In the genomic region with DNA sequence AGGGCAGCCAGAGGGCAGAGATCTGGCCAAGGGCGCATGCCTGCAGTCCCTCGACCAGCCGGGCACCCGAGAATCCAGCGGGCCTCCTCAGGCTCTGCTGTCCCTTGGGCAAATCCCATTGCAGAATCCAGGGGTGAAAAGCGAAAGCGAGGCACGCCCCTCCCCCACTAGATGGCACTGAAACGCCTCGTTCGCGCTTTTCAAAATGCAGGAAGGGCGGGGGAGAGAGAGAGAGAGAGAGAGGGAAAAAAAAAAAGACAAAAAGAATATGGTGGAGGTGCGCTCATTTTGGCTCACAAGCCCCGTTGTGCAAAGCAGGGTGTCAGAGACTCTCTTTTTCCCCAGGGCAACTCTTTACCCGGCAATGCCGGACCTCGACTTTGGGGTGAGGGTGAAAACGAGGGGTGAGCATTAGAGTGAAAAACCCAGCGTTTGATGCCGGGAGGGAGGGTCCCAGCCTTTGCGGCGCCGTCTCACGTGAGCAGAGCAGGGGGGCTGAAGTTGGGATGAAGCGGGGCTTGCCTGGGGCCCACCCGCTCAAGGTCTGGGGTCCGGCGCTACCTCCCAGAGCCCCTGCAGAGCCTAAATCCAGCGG, we compare ENCODE assay signal across 9 cellular contexts. TPM values are rescaled to one million over a fixed set of nuclear protein-coding genes. Genes with fewer than 3 reads are reported as not detected.
A peak's percentile ranks its signal among the peaks of the same experiment; 100 is the strongest.
DNase-seq lines count a peak whose midpoint lies in the region; ATAC-seq, FAIRE-seq and TF ChIP-seq lines count a peak whose summit lies in the region.
"Had no signal": no experiment of that assay in that cellular context is flagged by ENCODE, and none has a peak within 500 bp of the region (broad histone marks: within the 10 kb centered on the region; RNA-seq: fewer than 3 reads in every experiment).

No MANE protein-coding gene starts in this region.

- H3K27ac ChIP-seq in neural progenitor cell: no peak overlapping the region

- peak overlapping the region; percentile 95 for H2AFZ ChIP-seq in neural progenitor cell (replicated peaks)

- no peak overlapping the region for H3K9ac ChIP-seq in neural progenitor cell

- H3K9me3 ChIP-seq in neural progenitor cell (ENCODE audit: low read depth): no peaks in the 10 kb centered on the region

- peaks cover 5% of the 10 kb centered on the region for H3K27me3 Mint-ChIP-seq in neural progenitor cell (ENCODE audit: insufficient read depth, low read depth)

- TF ChIP-seq CTCF in foreskin fibroblast (IDR thresholded peaks at IDR 0.05; ENCODE audit: low read depth, low read length) (no peak), neural progenitor cell (IDR thresholded peaks at IDR 0.05) (peak; percentile 68)

- peak overlapping the region; percentile 93 for H3K4me3 Mint-ChIP-seq in neural progenitor cell

- H3K9me3 Mint-ChIP-seq in neural progenitor cell: no peaks in the 10 kb centered on the region

- H3K27me3 ChIP-seq in neural progenitor cell: peaks cover 67% of the 10 kb centered on the region

- H3K36me3 ChIP-seq in neural progenitor cell: no peaks in the 10 kb centered on the region

- H3K4me3 ChIP-seq in foreskin fibroblast (ENCODE audit: low read depth in 1 of 2, low read length in 2 of 2) (peak overlapping the region; percentile 26 to 36), neural progenitor cell (peak overlapping the region; percentile 81)

- H3K4me1 ChIP-seq in neural progenitor cell: peaks cover 30% of the 10 kb centered on the region

- H3K4me2 ChIP-seq in neural progenitor cell: peak overlapping the region; percentile 96

- H3F3A ChIP-seq in neural progenitor cell (ENCODE audit: low read depth): peaks cover 30% of the 10 kb centered on the region

- no peaks in the 10 kb centered on the region for H3K36me3 Mint-ChIP-seq in neural progenitor cell

- peaks cover 11% of the 10 kb centered on the region for H3K4me1 Mint-ChIP-seq in neural progenitor cell

- H3K27ac Mint-ChIP-seq in neural progenitor cell: peak overlapping the region; percentile 95

- FAIRE-seq in urothelium cell line (lab: Jason Lieb, UNC): no peak
- FAIRE-seq: A204.1 had no signal

- peaks cover 11% of the 10 kb centered on the region for H4K20me1 ChIP-seq in neural progenitor cell (ENCODE audit: low read depth)

- peaks cover 13% of the 10 kb centered on the region for H3K79me2 ChIP-seq in neural progenitor cell (ENCODE audit: low read depth)

- DNase-seq in DMS 273 (lab: John Stamatoyannopoulos, UW; ENCODE audit: unreplicated experiment) (peak; percentile 91), DMS 273 treated with DMSO at 0.1 percent for 48 hours (lab: John Stamatoyannopoulos, UW) (no peak), NCI-H510A (lab: John Stamatoyannopoulos, UW) (peak; percentile 43), foreskin fibroblast (peak in 1 of 2 donors; percentile 26), neural progenitor cell (ENCODE audit: low spot score) (peak; percentile 91), urothelium cell line (ENCODE audit: low spot score) (peak; percentile 48)
- DNase-seq in activated T-cell treated with anti-CD3 and anti-CD28 coated beads, Interleukin-2, amount 50 U/mL, for 48 hours: peak; percentile 57 to 69

- no peak for ATAC-seq in HG03139 (IDR thresholded peaks at IDR 0.05; ENCODE audit: unreplicated experiment)

RNA-seq across cellular contexts. Expression of gene TMEM178B, which starts 2.5 kb away (rescaled TPM):
- 2.9 and 3.7 TPM in 2 replicates for total RNA-seq in neural progenitor cell (ENCODE audit: low replicate concordance)

RNA-seq across cellular contexts. Expression of gene MRPS33, which starts 56.6 kb away (rescaled TPM):
- total RNA-seq in neural progenitor cell (ENCODE audit: low replicate concordance): 18.6 and 25.0 TPM in 2 replicates
